In genomic region chr10:28532509-28533314, GRCh38 we compare ENCODE assay signal across 8 cellular contexts. TPM values are rescaled to one million over a fixed set of nuclear protein-coding genes. Genes with fewer than 3 reads are reported as not detected.
DNase-seq lines count a peak whose midpoint lies in the region; ATAC-seq and TF ChIP-seq lines count a peak whose summit lies in the region.

A gene with protein sequence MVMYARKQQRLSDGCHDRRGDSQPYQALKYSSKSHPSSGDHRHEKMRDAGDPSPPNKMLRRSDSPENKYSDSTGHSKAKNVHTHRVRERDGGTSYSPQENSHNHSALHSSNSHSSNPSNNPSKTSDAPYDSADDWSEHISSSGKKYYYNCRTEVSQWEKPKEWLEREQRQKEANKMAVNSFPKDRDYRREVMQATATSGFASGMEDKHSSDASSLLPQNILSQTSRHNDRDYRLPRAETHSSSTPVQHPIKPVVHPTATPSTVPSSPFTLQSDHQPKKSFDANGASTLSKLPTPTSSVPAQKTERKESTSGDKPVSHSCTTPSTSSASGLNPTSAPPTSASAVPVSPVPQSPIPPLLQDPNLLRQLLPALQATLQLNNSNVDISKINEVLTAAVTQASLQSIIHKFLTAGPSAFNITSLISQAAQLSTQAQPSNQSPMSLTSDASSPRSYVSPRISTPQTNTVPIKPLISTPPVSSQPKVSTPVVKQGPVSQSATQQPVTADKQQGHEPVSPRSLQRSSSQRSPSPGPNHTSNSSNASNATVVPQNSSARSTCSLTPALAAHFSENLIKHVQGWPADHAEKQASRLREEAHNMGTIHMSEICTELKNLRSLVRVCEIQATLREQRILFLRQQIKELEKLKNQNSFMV (plus strand): TSS chr10:28533118. CDS start chr10:28533580, 462 bp downstream.

- peaks cover 38% of the 10 kb centered on the region for H3K36me3 ChIP-seq in RWPE2 (ENCODE audit: low read depth)

- H3K9me3 Mint-ChIP-seq in nephron, result peaks cover 2% of the 10 kb centered on the region
- no peaks in the 10 kb centered on the region for H3K9me3 Mint-ChIP-seq in stimulated activated naive CD8-positive, alpha-beta T cell treated with anti-CD3 and anti-CD28 coated beads, Interleukin-15, Interleukin-2, amounts not matched to agents 100 ng/mL and 50 ng/mL, for 24 hours

- TF ChIP-seq CTCF in RWPE2 (IDR thresholded peaks at IDR 0.05; ENCODE audit: poor library complexity, severe bottlenecking) (no peak), fibroblast of pulmonary artery (IDR thresholded peaks at IDR 0.05; ENCODE audit: low read length, missing control alignments) (no peak), nephron (IDR thresholded peaks at IDR 0.05; ENCODE audit: unreplicated experiment in 3 of 3) (peak; percentile 12 to 31 (median 24))

- no peaks in the 10 kb centered on the region for H3K27me3 ChIP-seq in RWPE2 (ENCODE audit: insufficient read depth, poor library complexity, severe bottlenecking)

- H3K4me3 ChIP-seq in RWPE2 (ENCODE audit: severe bottlenecking) (peak within 1 kb of the TSS; percentile 84), fibroblast of pulmonary artery (replicated peaks; ENCODE audit: low read depth, low read length) (peak within 1 kb of the TSS; percentile 77)

- H3K4me1 Mint-ChIP-seq in nephron, result peaks cover 44% of the 10 kb centered on the region
- H3K4me1 Mint-ChIP-seq in stimulated activated naive CD8-positive, alpha-beta T cell treated with anti-CD3 and anti-CD28 coated beads, Interleukin-15, Interleukin-2, amounts not matched to agents 100 ng/mL and 50 ng/mL, for 24 hours (ENCODE audit: low read depth), result peaks cover 65% of the 10 kb centered on the region

- no peaks in the 10 kb centered on the region for H3K27me3 Mint-ChIP-seq in nephron (ENCODE audit: low read depth)
- no peaks in the 10 kb centered on the region for H3K27me3 Mint-ChIP-seq in stimulated activated naive CD8-positive, alpha-beta T cell treated with anti-CD3 and anti-CD28 coated beads, Interleukin-15, Interleukin-2, amounts not matched to agents 100 ng/mL and 50 ng/mL, for 24 hours

- H3K4me3 Mint-ChIP-seq in nephron, result peak within 1 kb of the TSS; percentile 99 to 100 (median 100)
- peak within 1 kb of the TSS; percentile 98 for H3K4me3 Mint-ChIP-seq in stimulated activated naive CD8-positive, alpha-beta T cell treated with anti-CD3 and anti-CD28 coated beads, Interleukin-15, Interleukin-2, amounts not matched to agents 100 ng/mL and 50 ng/mL, for 24 hours

- H3K9me3 ChIP-seq in RWPE2 (ENCODE audit: severe bottlenecking), result no peaks in the 10 kb centered on the region

- peak within 1 kb of the TSS; percentile 100 for H3K27ac Mint-ChIP-seq in nephron
- peak within 1 kb of the TSS; percentile 100 for H3K27ac Mint-ChIP-seq in stimulated activated naive CD8-positive, alpha-beta T cell treated with anti-CD3 and anti-CD28 coated beads, Interleukin-15, Interleukin-2, amounts not matched to agents 100 ng/mL and 50 ng/mL, for 24 hours

- DNase-seq in EH (ENCODE audit: low read depth) (peak; percentile 93), H4 (ENCODE audit: low spot score) (peak; percentile 75), LoVo (ENCODE audit: low spot score) (peak; percentile 94), RWPE2 (ENCODE audit: low spot score) (peak; percentile 92), fibroblast of pulmonary artery (ENCODE audit: low read depth) (peak; percentile 93)
- peak; percentile 95 for DNase-seq in activated T-helper 9 cell treated with anti-CD3 and anti-CD28 coated beads, Interleukin-2, amount 50 U/mL, for 16 hours (ENCODE audit: low read depth)

- H3K27ac ChIP-seq in RWPE2 (ENCODE audit: poor library complexity, severe bottlenecking), result peak within 1 kb of the TSS; percentile 78

- ATAC-seq in RWPE2 (ENCODE audit: low read depth), result peak; percentile 88

- peaks cover 8% of the 10 kb centered on the region for H3K4me1 ChIP-seq in RWPE2 (ENCODE audit: insufficient read depth, poor library complexity, severe bottlenecking)

- H3K36me3 Mint-ChIP-seq in nephron (ENCODE audit: low read depth), result peaks cover 44% of the 10 kb centered on the region
- H3K36me3 Mint-ChIP-seq in stimulated activated naive CD8-positive, alpha-beta T cell treated with anti-CD3 and anti-CD28 coated beads, Interleukin-15, Interleukin-2, amounts not matched to agents 100 ng/mL and 50 ng/mL, for 24 hours (ENCODE audit: low read depth), result peaks cover 65% of the 10 kb centered on the region

RNA-seq across cellular contexts. Expression of the gene that starts here (rescaled TPM):
- 39.5 and 47.1 TPM in 2 replicates for total RNA-seq in H4 (2014; rRNA removed; shearing (Covaris generic))

Comparison
In these comparisons a context has a peak if more than half of its experiments do, and no peak if none do; other contexts are left out.
1. Peak in every context shown above with its lines: DNase-seq, ATAC-seq, H3K4me3 ChIP-seq and H3K27ac ChIP-seq.
2. CTCF ChIP-seq: peak in nephron (3 of 3); none in RWPE2 (single experiment) and fibroblast of pulmonary artery (single experiment).